ENCODE assay signal across 8 cellular contexts in the genomic region with DNA sequence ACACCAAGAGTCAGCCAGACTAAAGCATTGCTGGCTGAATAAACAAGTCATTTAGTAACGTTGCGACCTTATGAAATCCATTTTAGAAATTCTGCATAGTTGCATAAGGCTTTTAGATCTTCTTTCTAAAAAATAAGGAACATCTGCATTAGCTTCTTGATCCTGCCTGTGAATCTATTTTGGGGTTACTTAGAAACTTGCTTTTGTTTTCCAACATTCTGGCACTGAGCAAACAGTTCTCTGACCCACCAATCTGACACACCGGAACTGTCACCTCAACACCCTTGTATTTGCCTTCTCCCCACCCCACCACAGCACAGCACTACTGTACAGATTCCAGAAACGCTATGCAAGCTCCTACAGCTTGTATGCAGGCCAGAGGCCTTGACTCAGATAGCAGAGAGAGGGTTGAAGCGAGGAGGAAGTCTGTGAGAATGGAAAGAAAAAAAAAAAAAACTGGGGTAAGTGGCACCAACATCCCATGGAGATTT. TPM values are rescaled to one million over a fixed set of nuclear protein-coding genes. Genes with fewer than 3 reads are reported as not detected.
DNase-seq lines count a peak whose midpoint lies in the region; ATAC-seq lines count a peak whose summit lies in the region.

No MANE protein-coding gene starts in this region.

- H3K9ac ChIP-seq in mucosa of stomach (ENCODE audit: low read length): peak overlapping the region; percentile 11

- DNase-seq in NOMO-1 treated with dmso at 0.1 percent for 144 hours (lab: John Stamatoyannopoulos, UW; ENCODE audit: unreplicated experiment) (peak; percentile 14), NCI-H2029 (lab: John Stamatoyannopoulos, UW) (no peak), DMS153 (lab: John Stamatoyannopoulos, UW) (no peak)
- DNase-seq in stimulated activated CD8-positive, alpha-beta memory T cell treated with anti-CD3 and anti-CD28 coated beads, Interleukin-4, amount 100 ng/mL, for 48 hours: no peak

- peaks cover 33% of the 10 kb centered on the region for H3K79me2 ChIP-seq in ACC112 (ENCODE audit: control insufficient read depth, insufficient read depth, low read length, unreplicated experiment)

- H3K36me3 ChIP-seq in ACC112 (ENCODE audit: insufficient read depth, low read length) (no peaks in the 10 kb centered on the region), esophagus (ENCODE audit: control insufficient read depth in 2 of 2, insufficient read depth in 2 of 2, low read length in 1 of 2) (no peaks in the 10 kb centered on the region), mucosa of stomach (ENCODE audit: control insufficient read depth, insufficient read depth, low read length) (no peaks in the 10 kb centered on the region)

- ATAC-seq in HG03469 (IDR thresholded peaks at IDR 0.05; ENCODE audit: unreplicated experiment): no peak

- 31 to 36% methylated on average over 5 of the region's 5 CpGs for WGBS in esophagus, 2 donors

- H3K9me3 ChIP-seq in esophagus (ENCODE audit: control insufficient read depth in 2 of 2, insufficient read depth in 1 of 2, low read depth in 1 of 2, low read length in 1 of 2) (no peaks in the 10 kb centered on the region), mucosa of stomach (ENCODE audit: control insufficient read depth, low read length) (no peaks in the 10 kb centered on the region)

- H3K4me3 ChIP-seq in ACC112 (ENCODE audit: low read depth, low read length): 0 out of 2 replicates have a peak overlapping the region, but pooled peaks have one; percentile 22
- H3K4me3 ChIP-seq in esophagus (ENCODE audit: low read depth in 1 of 2, low read length in 2 of 2): no peak overlapping the region
- H3K4me3 ChIP-seq in mucosa of stomach (ENCODE audit: low read length): no peak overlapping the region

- no peak overlapping the region for H2AFZ ChIP-seq in ACC112 (ENCODE audit: low read length, unreplicated experiment)

- peaks cover 48% of the 10 kb centered on the region for H3K4me1 ChIP-seq in ACC112 (ENCODE audit: control insufficient read depth, insufficient read depth, low read length, unreplicated experiment)
- peaks cover 3 to 4% of the 10 kb centered on the region in 2 donors for H3K4me1 ChIP-seq in esophagus (ENCODE audit: control insufficient read depth in 2 of 2, insufficient read depth in 2 of 2, low read length in 1 of 2)
- peaks cover 25% of the 10 kb centered on the region for H3K4me1 ChIP-seq in mucosa of stomach (ENCODE audit: control insufficient read depth, insufficient read depth, low read length)

- H3K27me3 ChIP-seq in ACC112 (ENCODE audit: insufficient read depth, low read length): no peaks in the 10 kb centered on the region
- H3K27me3 ChIP-seq in esophagus (ENCODE audit: control insufficient read depth in 1 of 2, insufficient read depth in 2 of 2, low read length in 2 of 2): no peaks in the 10 kb centered on the region
- no peaks in the 10 kb centered on the region for H3K27me3 ChIP-seq in mucosa of stomach (ENCODE audit: control insufficient read depth, insufficient read depth, low read length)

- H3K27ac ChIP-seq in ACC112 (ENCODE audit: low read depth, low read length): peak overlapping the region; percentile 83
- H3K27ac ChIP-seq in esophagus (ENCODE audit: low read depth in 2 of 2, low read length in 1 of 2): peak overlapping the region; percentile 58 to 65

RNA-seq across cellular contexts. Expression of a gene that starts 55.0 kb away (rescaled TPM):
- 10 to 100 TPM in 1 of 2 donors, 1 to 10 TPM in 1; 7.7 to 11.5 TPM for polyA plus RNA-seq in esophagus
